9 cellular contexts compared by ENCODE assay signal in the genomic region with DNA sequence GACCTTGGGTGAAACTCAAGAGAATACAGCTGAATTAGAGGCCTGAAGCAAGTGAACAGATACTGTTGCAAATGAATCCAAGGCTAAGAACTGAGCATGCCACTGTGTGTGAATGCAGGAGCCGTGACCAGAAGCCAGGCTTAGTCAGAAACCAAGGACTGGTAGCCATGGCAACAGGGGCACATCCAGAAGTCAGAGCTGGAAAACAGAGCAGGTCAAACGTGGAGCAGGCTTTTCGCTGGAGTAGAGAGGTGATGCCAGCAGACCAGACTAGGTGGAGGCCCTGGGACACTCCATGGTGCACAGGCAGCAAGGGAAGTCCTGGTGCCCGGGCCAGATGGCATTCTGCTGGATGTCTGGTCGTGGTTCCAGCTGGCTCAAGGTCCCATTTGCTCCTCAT.
DNase-seq lines count a peak whose midpoint lies in the region; ATAC-seq and TF ChIP-seq lines count a peak whose summit lies in the region.
"Had no signal": no experiment of that assay in that cellular context is flagged by ENCODE, and none has a peak within 500 bp of the region (broad histone marks: within the 10 kb centered on the region; RNA-seq: fewer than 3 reads in every experiment).

No MANE protein-coding gene starts in this region.

- H3K9me3 Mint-ChIP-seq in activated T-cell treated with anti-CD3 and anti-CD28 coated beads, Interleukin-2, amount 50 U/mL, for 72 hours: peaks cover 0 to under 1% of the 10 kb centered on the region in 2 donors

- no peaks in the 10 kb centered on the region for H3K4me1 ChIP-seq in tibial artery

- H3K36me3 Mint-ChIP-seq in activated T-cell treated with anti-CD3 and anti-CD28 coated beads, Interleukin-2, amount 50 U/mL, for 72 hours (ENCODE audit: insufficient read depth in 2 of 2): no peaks in the 10 kb centered on the region

- H3K36me3 ChIP-seq in tibial artery: no peaks in the 10 kb centered on the region

- H3K4me3 Mint-ChIP-seq in activated T-cell treated with anti-CD3 and anti-CD28 coated beads, Interleukin-2, amount 50 U/mL, for 72 hours: no peak overlapping the region

- no peak overlapping the region for H3K27ac ChIP-seq in tibial artery
- H3K27ac ChIP-seq: PC-9 had no signal

- H3K9me3 ChIP-seq in tibial artery: no peaks in the 10 kb centered on the region

- H3K27me3 Mint-ChIP-seq in activated T-cell treated with anti-CD3 and anti-CD28 coated beads, Interleukin-2, amount 50 U/mL, for 72 hours (ENCODE audit: low read depth): no peaks in the 10 kb centered on the region

- no peaks in the 10 kb centered on the region for H3K4me1 Mint-ChIP-seq in activated T-cell treated with anti-CD3 and anti-CD28 coated beads, Interleukin-2, amount 50 U/mL, for 72 hours (ENCODE audit: low read depth)

- ATAC-seq in activated T-cell treated with anti-CD3 and anti-CD28 coated beads, Interleukin-2, amount 50 U/mL, for 72 hours (replicated peaks in 1 of 2): no peak

- intact Hi-C loops in tibial artery (cut with DNase I; ENCODE audit: low total_unique reads): no loop called here

- H3K4me3 ChIP-seq in tibial artery: no peak overlapping the region
- H3K4me3 ChIP-seq: PC-9 had no signal

- peak; percentile 41 for DNase-seq in GM04504 (ENCODE audit: low read depth)
- peak; percentile 68 for DNase-seq in NCI-H510A (lab: John Stamatoyannopoulos, UW)
- peak; percentile 79 for DNase-seq in ecto neural progenitor cell (ENCODE audit: low spot score)
- DNase-seq in nucleus accumbens (lab: John Stamatoyannopoulos, UW): peak in 39 of 56 donors; percentile 2 to 80 (median 36)
- no peak for DNase-seq in tibial artery
- no peak for DNase-seq in NCI-H1436 treated with DMSO at 0.1 percent for 48 hours (lab: John Stamatoyannopoulos, UW)
- DNase-seq in activated T-cell treated with anti-CD3 and anti-CD28 coated beads, Interleukin-2, amount 50 U/mL, for 72 hours: no peak
- no peak for DNase-seq in CD1c-positive myeloid dendritic cell (ENCODE audit: extremely low spot score)

- H3K27me3 ChIP-seq in tibial artery: no peaks in the 10 kb centered on the region

- no peak for TF ChIP-seq CTCF in tibial artery (IDR thresholded peaks at IDR 0.05)

- H3K27ac Mint-ChIP-seq in activated T-cell treated with anti-CD3 and anti-CD28 coated beads, Interleukin-2, amount 50 U/mL, for 72 hours: no peak overlapping the region

Comparison
In these comparisons a context has a peak if more than half of its experiments do, and no peak if none do; other contexts are left out.
1. DNase-seq: peak in GM04504 (single experiment), NCI-H510A (single experiment), ecto neural progenitor cell (single experiment) and nucleus accumbens (39 of 56); none in tibial artery (0 of 2), NCI-H1436 treated with DMSO at 0.1 percent for 48 hours (single experiment), activated T-cell treated with anti-CD3 and anti-CD28 coated beads, Interleukin-2, amount 50 U/mL, for 72 hours (0 of 2) and CD1c-positive myeloid dendritic cell (single experiment).